9 cellular contexts compared by ENCODE assay signal in the genomic region with DNA sequence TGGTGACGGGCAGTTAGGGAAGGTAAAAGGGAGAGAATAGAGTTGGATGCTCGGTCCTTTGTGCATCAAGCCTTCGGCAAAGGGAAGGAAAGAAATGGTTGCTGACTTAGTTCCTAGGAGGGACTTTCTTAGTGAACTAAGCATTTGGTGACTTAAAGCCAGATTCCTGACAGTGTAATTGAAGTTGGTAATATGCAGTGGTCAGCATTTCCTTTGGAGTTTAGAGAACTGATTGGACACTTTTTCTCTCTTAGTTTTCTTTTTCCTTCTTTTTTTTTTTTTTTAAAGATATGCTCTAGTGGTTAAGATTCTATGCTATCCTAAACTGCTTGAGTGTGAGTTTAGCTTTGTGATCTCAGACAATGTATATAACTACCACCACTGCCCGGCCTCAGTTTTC. TPM values are rescaled to one million over a fixed set of nuclear protein-coding genes. Genes with fewer than 3 reads are reported as not detected.
DNase-seq lines count a peak whose midpoint lies in the region; ATAC-seq, FAIRE-seq and TF ChIP-seq lines count a peak whose summit lies in the region.
"Had no signal": no experiment of that assay in that cellular context is flagged by ENCODE, and none has a peak within 500 bp of the region (broad histone marks: within the 10 kb centered on the region; RNA-seq: fewer than 3 reads in every experiment).

No MANE protein-coding gene starts in this region.

- no peaks in the 10 kb centered on the region for H3K9me3 Mint-ChIP-seq in progenitor cell of endocrine pancreas (ENCODE audit: low read depth)
- H3K9me3 Mint-ChIP-seq: activated naive CD4-positive, alpha-beta T cell treated with anti-CD3 and anti-CD28 coated beads, Interleukin-2, amount 50 U/mL, for 72 hours had no signal

- H3K4me1 Mint-ChIP-seq in progenitor cell of endocrine pancreas (ENCODE audit: low read depth) = peaks cover 39% of the 10 kb centered on the region

- H3K4me1 ChIP-seq in PC-9 (replicated peaks; ENCODE audit: insufficient read depth) (peaks cover 30% of the 10 kb centered on the region), endothelial cell of umbilical vein (ENCODE audit: control insufficient read depth, extremely low read depth, insufficient read depth, low read length) (peaks cover 31% of the 10 kb centered on the region)

- H3F3A ChIP-seq in PC-9 (ENCODE audit: insufficient read depth, low read depth) = peaks cover 10% of the 10 kb centered on the region; the same call in 1 of the 2 replicates

- H4K20me1 ChIP-seq in PC-9 (ENCODE audit: insufficient read depth) (peaks cover 37% of the 10 kb centered on the region), endothelial cell of umbilical vein (replicated peaks; ENCODE audit: control insufficient read depth, extremely low read depth, insufficient read depth, low read length) (no peaks in the 10 kb centered on the region)

- H3K4me3 Mint-ChIP-seq in progenitor cell of endocrine pancreas (ENCODE audit: low read depth) = peak overlapping the region; percentile 86

- POLR2A ChIA-PET in PC-9 (lab: Charles Lee; ENCODE audit: unreplicated experiment) (no interaction called here), endothelial cell of umbilical vein (lab: Charles Lee) (no interaction called here)

- no peaks in the 10 kb centered on the region for H3K9me2 ChIP-seq in PC-9 (ENCODE audit: insufficient read depth)

- BruUV-seq in PC-9 (replicated peaks; lab: Mats Ljungman, UMichigan) (no TSS peak), endothelial cell of umbilical vein (replicated peaks; lab: Mats Ljungman, UMichigan) (no TSS peak)

- H3K9me3 ChIP-seq in PC-9 (ENCODE audit: insufficient read depth, low read depth) (no peaks in the 10 kb centered on the region), endothelial cell of umbilical vein (replicated peaks; ENCODE audit: control insufficient read depth, insufficient read depth, low read length) (no peaks in the 10 kb centered on the region)

- H3K9me1 ChIP-seq in endothelial cell of umbilical vein (replicated peaks; ENCODE audit: control insufficient read depth, extremely low read depth, insufficient read depth, low read length) = no peaks in the 10 kb centered on the region

- CTCF ChIA-PET in PC-9 (lab: Charles Lee) = interaction anchor here (1.0 kb wide), 1 partner anchor 84 kb away, joined by 3 read pairs; no protein-coding TSS in a partner anchor
- CTCF ChIA-PET in endothelial cell of umbilical vein (lab: Charles Lee) = interaction anchor here (1.1 to 4.3 kb wide), 5 partner anchors 9 to 135 kb away, joined by 3 to 23 read pairs (median 4); no protein-coding TSS in a partner anchor

- dilution Hi-C loops in endothelial cell of umbilical vein (cut with MboI; ENCODE audit: extremely low pct_ligation_motif_present, low sequenced_read_pairs) = no loop called here

- peak overlapping the region; percentile 97 for H3K4me3 ChIP-seq in GM12864 (ENCODE audit: low read depth, low read length)
- peak overlapping the region; percentile 91; the same call in 1 of the 2 replicates for H3K4me3 ChIP-seq in PC-9
- peak overlapping the region in 2 of 3 experiments; percentile 16 to 93 for H3K4me3 ChIP-seq in endothelial cell of umbilical vein (replicated peaks in 1 of 3; ENCODE audit: insufficient read depth in 1 of 3, low read depth in 1 of 3, low read length in 3 of 3)

- no peak for ATAC-seq in GM21381 (IDR thresholded peaks at IDR 0.05; ENCODE audit: unreplicated experiment)
- ATAC-seq: activated naive CD4-positive, alpha-beta T cell treated with anti-CD3 and anti-CD28 coated beads, Interleukin-2, amount 50 U/mL, for 72 hours had no signal

- no peak overlapping the region for H2AFZ ChIP-seq in PC-9
- no peak overlapping the region for H2AFZ ChIP-seq in endothelial cell of umbilical vein (ENCODE audit: low read depth, low read length)

- TF ChIP-seq POLR2A in endothelial cell of umbilical vein (IDR thresholded peaks at IDR 0.05; ENCODE audit: low read depth, low read length) = no peak

- no peak overlapping the region for H3K27ac Mint-ChIP-seq in progenitor cell of endocrine pancreas

- TF ChIP-seq CTCF in GM12864 (IDR thresholded peaks at IDR 0.05; ENCODE audit: low read depth, low read length, missing control alignments) (no peak), PC-9 (conservative IDR thresholded peaks at IDR 0.05) (no peak), endothelial cell of umbilical vein (IDR thresholded peaks at IDR 0.05; ENCODE audit: extremely low read depth in 1 of 2, insufficient read depth in 1 of 2, low read depth in 1 of 2, low read length in 2 of 2) (no peak), progenitor cell of endocrine pancreas (IDR thresholded peaks at IDR 0.05; ENCODE audit: unreplicated experiment) (no peak)

- intact Hi-C loops in PC-9 (cut with micrococcal nuclease; ENCODE audit: unreplicated experiment) (loop anchor here (10.0 kb wide), 1 partner anchor 168 kb away; no protein-coding TSS in a partner anchor), endothelial cell of umbilical vein (cut with micrococcal nuclease) (loop anchor here (5.0 kb wide), 1 partner anchor 134 kb away; no protein-coding TSS in a partner anchor)

- H3K79me2 ChIP-seq in PC-9 (ENCODE audit: low read depth) (peaks cover 64% of the 10 kb centered on the region), endothelial cell of umbilical vein (ENCODE audit: control insufficient read depth, insufficient read depth, low read length) (peaks cover 64% of the 10 kb centered on the region)

- H3K4me2 ChIP-seq in PC-9 (peak overlapping the region; percentile 96), endothelial cell of umbilical vein (ENCODE audit: insufficient read depth, low read length) (peak overlapping the region; percentile 89)

- H3K36me3 ChIP-seq in PC-9 (ENCODE audit: low read depth) (peaks cover 4% of the 10 kb centered on the region; the same call in 1 of the 2 replicates), endothelial cell of umbilical vein (ENCODE audit: control insufficient read depth in 2 of 2, extremely low read depth in 1 of 2, insufficient read depth in 2 of 2, low read length in 2 of 2) (peaks cover 0 to 2% of the 10 kb centered on the region in 2 experiments)

- FAIRE-seq in endothelial cell of umbilical vein (lab: Jason Lieb, UNC) = no peak

- DNase-seq in GM12864 (ENCODE audit: low read depth) = no peak
- no peak for DNase-seq in PC-9
- DNase-seq in endothelial cell of umbilical vein (ENCODE audit: low read depth, low spot score) = peak; percentile 15
- DNase-seq in progenitor cell of endocrine pancreas (ENCODE audit: low spot score, unreplicated experiment) = no peak
- no peak for DNase-seq in ureter (ENCODE audit: low spot score)
- DNase-seq in NCI-H774 (lab: John Stamatoyannopoulos, UW) = no peak
- DNase-seq in NCI-H2107 treated with DMSO at 0.1 percent for 48 hours (lab: John Stamatoyannopoulos, UW; ENCODE audit: unreplicated experiment) = no peak

- H3K9ac ChIP-seq in endothelial cell of umbilical vein (replicated peaks; ENCODE audit: extremely low read depth, insufficient read depth, low read length) = peak overlapping the region; percentile 3

- peaks cover 11% of the 10 kb centered on the region for H3K36me3 Mint-ChIP-seq in progenitor cell of endocrine pancreas (ENCODE audit: insufficient read depth)

- peaks cover 8% of the 10 kb centered on the region for H3K27me3 Mint-ChIP-seq in progenitor cell of endocrine pancreas

- no peaks in the 10 kb centered on the region for H3K27me3 ChIP-seq in PC-9 (ENCODE audit: insufficient read depth, low read depth)
- H3K27me3 ChIP-seq in endothelial cell of umbilical vein (ENCODE audit: control insufficient read depth in 2 of 2, insufficient read depth in 2 of 2, low read length in 2 of 2) = no peaks in the 10 kb centered on the region

- H3K27ac ChIP-seq in PC-9 (no peak overlapping the region), endothelial cell of umbilical vein (ENCODE audit: insufficient read depth, low read depth, low read length) (no peak overlapping the region)

TF ChIP-seq in endothelial cell of umbilical vein, 7 proteins besides CTCF, POLR2A, EP300 and RAD21 (continues in another document):
- TF ChIP-seq, protein P1, sequence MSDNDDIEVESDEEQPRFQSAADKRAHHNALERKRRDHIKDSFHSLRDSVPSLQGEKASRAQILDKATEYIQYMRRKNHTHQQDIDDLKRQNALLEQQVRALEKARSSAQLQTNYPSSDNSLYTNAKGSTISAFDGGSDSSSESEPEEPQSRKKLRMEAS (IDR thresholded peaks at IDR 0.05; ENCODE audit: insufficient read depth, insufficient read length) = no peak

RNA-seq across cellular contexts. Expression of a gene that starts 2.3 kb away (rescaled TPM):
- total RNA-seq in PC-9 (2021) (146 and 164 TPM in 2 replicates), endothelial cell of umbilical vein (281 and 317 TPM in 2 replicates), progenitor cell of endocrine pancreas (178 and 185 TPM in 2 replicates), ureter (170 TPM)
- 212 and 229 TPM in 2 replicates for polyA plus RNA-seq in endothelial cell of umbilical vein
- polyA plus RNA-seq in endothelial cell of umbilical vein (2011; cell fraction: cytosol; rRNA removed) = 351 and 388 TPM in 2 replicates
- 135 and 162 TPM in 2 replicates for polyA plus RNA-seq in endothelial cell of umbilical vein (2011; cell fraction: nucleus; rRNA removed)
- 355 and 368 TPM in 2 replicates for polyA plus RNA-seq in endothelial cell of umbilical vein (2012)
- 98.2 and 102 TPM in 2 replicates for polyA minus RNA-seq in endothelial cell of umbilical vein
- 94.4 TPM for polyA minus RNA-seq in endothelial cell of umbilical vein (2011; cell fraction: cytosol; rRNA and poly(A)+ RNA removed)
- 23.4 and 37.0 TPM in 2 replicates for polyA minus RNA-seq in endothelial cell of umbilical vein (2011; cell fraction: nucleus; rRNA and poly(A)+ RNA removed)

RNA-seq across cellular contexts. Expression of a gene that starts 23.9 kb away (rescaled TPM):
- not detected in 2 replicates for total RNA-seq in PC-9 (2021)
- total RNA-seq in endothelial cell of umbilical vein = 0.22 and 0.44 TPM in 2 replicates
- 1.1 and 1.2 TPM in 2 replicates for polyA plus RNA-seq in endothelial cell of umbilical vein
- 0.63 and 0.66 TPM in 2 replicates for polyA plus RNA-seq in endothelial cell of umbilical vein (2011; cell fraction: cytosol; rRNA removed)
- polyA plus RNA-seq in endothelial cell of umbilical vein (2011; cell fraction: nucleus; rRNA removed) = 0.84 and 1.1 TPM in 2 replicates
- 1.2 TPM in 2 replicates for polyA plus RNA-seq in endothelial cell of umbilical vein (2012)
- polyA minus RNA-seq in endothelial cell of umbilical vein = 0.53 and 2.5 TPM in 2 replicates
- not detected for polyA minus RNA-seq in endothelial cell of umbilical vein (2011; cell fraction: cytosol; rRNA and poly(A)+ RNA removed)
- polyA minus RNA-seq in endothelial cell of umbilical vein (2011; cell fraction: nucleus; rRNA and poly(A)+ RNA removed) = 0.87 and 1.1 TPM in 2 replicates
- not detected in 2 replicates for total RNA-seq in progenitor cell of endocrine pancreas
- not detected for total RNA-seq in ureter
- total RNA-seq: activated naive CD4-positive, alpha-beta T cell treated with anti-CD3 and anti-CD28 coated beads, Interleukin-2, amount 50 U/mL, for 72 hours had no signal

RNA-seq across cellular contexts. Expression of a gene that starts 56.5 kb away (rescaled TPM):
- 3.9 and 7.7 TPM in 2 replicates for total RNA-seq in PC-9 (2021)
- 20.0 and 22.0 TPM in 2 replicates for total RNA-seq in endothelial cell of umbilical vein
- polyA plus RNA-seq in endothelial cell of umbilical vein = 42.4 and 42.5 TPM in 2 replicates
- polyA plus RNA-seq in endothelial cell of umbilical vein (2011; cell fraction: cytosol; rRNA removed) = 42.7 and 51.4 TPM in 2 replicates
- 22.7 and 24.5 TPM in 2 replicates for polyA plus RNA-seq in endothelial cell of umbilical vein (2011; cell fraction: nucleus; rRNA removed)
- 47.6 and 56.2 TPM in 2 replicates for polyA plus RNA-seq in endothelial cell of umbilical vein (2012)
- 45.7 and 51.9 TPM in 2 replicates for polyA minus RNA-seq in endothelial cell of umbilical vein
- not detected for polyA minus RNA-seq in endothelial cell of umbilical vein (2011; cell fraction: cytosol; rRNA and poly(A)+ RNA removed)
- polyA minus RNA-seq in endothelial cell of umbilical vein (2011; cell fraction: nucleus; rRNA and poly(A)+ RNA removed) = 6.8 and 7.0 TPM in 2 replicates
- total RNA-seq in progenitor cell of endocrine pancreas = 7.3 TPM in 2 replicates
- total RNA-seq in ureter = 16.3 TPM
